8 cellular contexts compared by ENCODE assay signal in genomic region chr2:191869178-191869577, GRCh38. TPM values are rescaled to one million over a fixed set of nuclear protein-coding genes. Genes with fewer than 3 reads are reported as not detected.
DNase-seq lines count a peak whose midpoint lies in the region; ATAC-seq and TF ChIP-seq lines count a peak whose summit lies in the region.

No MANE protein-coding gene starts in this region.

- DNase-seq in DMS53 (lab: John Stamatoyannopoulos, UW), result peak; percentile 94
- DNase-seq in HFF-Myc (ENCODE audit: extremely low read depth, low read depth), result no peak
- DNase-seq in RPMI8226, result peak; percentile 19
- no peak for DNase-seq in kidney epithelial cell (ENCODE audit: low read depth)

- ATAC-seq in HG03159 (IDR thresholded peaks at IDR 0.05; ENCODE audit: unreplicated experiment) (no peak), GM21423 (IDR thresholded peaks at IDR 0.05; ENCODE audit: unreplicated experiment) (no peak), HG03439 (IDR thresholded peaks at IDR 0.05; ENCODE audit: unreplicated experiment) (no peak), GM21619 (IDR thresholded peaks at IDR 0.05; ENCODE audit: unreplicated experiment) (no peak)

- H3K4me3 ChIP-seq in HFF-Myc (replicated peaks; ENCODE audit: low read depth, low read length) (no peak overlapping the region), kidney epithelial cell (ENCODE audit: low read depth, low read length) (no peak overlapping the region)

- no peaks in the 10 kb centered on the region for H3K27me3 ChIP-seq in kidney epithelial cell (ENCODE audit: control insufficient read depth, insufficient read depth, low read length)

- TF ChIP-seq CTCF in HFF-Myc (IDR thresholded peaks at IDR 0.05; ENCODE audit: low read depth, low read length, missing control alignments) (peak; percentile 44), kidney epithelial cell (IDR thresholded peaks at IDR 0.05; ENCODE audit: insufficient read depth, low read length, poor library complexity, severe bottlenecking) (peak; percentile 52)

- no peaks in the 10 kb centered on the region for H3K36me3 ChIP-seq in kidney epithelial cell (ENCODE audit: control insufficient read depth, insufficient read depth, low read length)

RNA-seq across cellular contexts. Expression of gene CAVIN2, which starts 22.3 kb away (rescaled TPM):
- total RNA-seq in kidney epithelial cell, result 0.21 and 0.62 TPM in 2 replicates

Comparison
In these comparisons a context has a peak if more than half of its experiments do, and no peak if none do; other contexts are left out.
1. DNase-seq: peak in DMS53 (single experiment) and RPMI8226 (single experiment); none in HFF-Myc (single experiment) and kidney epithelial cell (single experiment).